In genomic region chr20:34111712-34112599, GRCh38 we compare ENCODE assay signal across 8 cellular contexts. TPM values are rescaled to one million over a fixed set of nuclear protein-coding genes. Genes with fewer than 3 reads are reported as not detected.
DNase-seq lines count a peak whose midpoint lies in the region; ATAC-seq, FAIRE-seq and TF ChIP-seq lines count a peak whose summit lies in the region.

Gene EIF2S2, minus strand, starts transcription at chr20:34112243. Its CDS starts 133 bp downstream, at chr20:34112110.

- DNase-seq in NCI-H187 treated with DMSO at 0.1 percent for 48 hours (lab: John Stamatoyannopoulos, UW) (peak; percentile 86), anterior cingulate cortex (lab: John Stamatoyannopoulos, UW) (peak; percentile 59 to 97 (median 93)), right atrium auricular region (ENCODE audit: low spot score) (peak; percentile 98), psoas muscle (peak; percentile 94 to 98), urothelium cell line (ENCODE audit: low spot score) (peak; percentile 99)

- H3K4me3 ChIP-seq in right atrium auricular region (peak within 1 kb of the TSS; percentile 76 to 98), psoas muscle (peak within 1 kb of the TSS; percentile 99)

- H3K4me1 ChIP-seq in right atrium auricular region (peaks cover 0 to 35% of the 10 kb centered on the region in 2 donors), psoas muscle (peaks cover 33% of the 10 kb centered on the region)

- no peaks in the 10 kb centered on the region for H3K36me3 ChIP-seq in right atrium auricular region
- H3K36me3 ChIP-seq in psoas muscle (ENCODE audit: insufficient read depth in 1 of 2, low read depth in 1 of 2): peaks cover 0 to 14% of the 10 kb centered on the region in 2 donors

- WGBS in psoas muscle, 3 donors: 0% methylated on average over 77 to 81 of the region's 81 CpGs

- TF ChIP-seq CTCF in right atrium auricular region (IDR thresholded peaks at IDR 0.05) (no peak), psoas muscle (IDR thresholded peaks at IDR 0.05) (no peak)

- peak; percentile 78 for ATAC-seq in GM18499 (IDR thresholded peaks at IDR 0.05; ENCODE audit: insufficient read depth, unreplicated experiment)
- ATAC-seq in HG02943 (IDR thresholded peaks at IDR 0.05; ENCODE audit: low read depth, unreplicated experiment): peak; percentile 88
- ATAC-seq in psoas muscle: peak; percentile 95 to 97 (median 95)

- H3K9me3 ChIP-seq in right atrium auricular region (no peaks in the 10 kb centered on the region), psoas muscle (no peaks in the 10 kb centered on the region)

- peak; percentile 85 for FAIRE-seq in urothelium cell line (lab: Jason Lieb, UNC)

- intact Hi-C loops in T-helper 2 cell treated with Interferon-gamma antibody and Interleukin-4, amounts not matched to agents 100 ng/mL and 5 ng/mL, for 36 hours (cut with micrococcal nuclease): loop anchor here (1.0 to 5.0 kb wide), 4 partner anchors 119 to 425 kb away; partner anchors contain the start of genes CHMP4B, E2F1, ITCH and RALY
- intact Hi-C loops in psoas muscle (cut with DNase I): loop anchor here in 1 of 2 donors (1.0 to 2.0 kb wide), 2 partner anchors 118 to 301 kb away; partner anchors contain the start of gene CHMP4B

- H3K27ac ChIP-seq in right atrium auricular region (peak within 1 kb of the TSS; percentile 93 to 98), psoas muscle (peak within 1 kb of the TSS; percentile 99)

- H3K27me3 ChIP-seq in right atrium auricular region (no peaks in the 10 kb centered on the region), psoas muscle (ENCODE audit: insufficient read depth in 3 of 3, low read length in 2 of 3) (no peaks in the 10 kb centered on the region)

RNA-seq across cellular contexts. Expression of gene EIF2S2, which starts in this region (rescaled TPM):
- 72.9 and 74.2 TPM in 2 replicates for total RNA-seq in T-helper 2 cell treated with Interferon-gamma antibody and Interleukin-4, amounts not matched to agents 100 ng/mL and 5 ng/mL, for 36 hours
- 10 to 100 TPM; 35.1 to 35.6 TPM for total RNA-seq in right atrium auricular region
- 10 to 100 TPM; 49.4 to 88.9 (median 82.8) TPM for total RNA-seq in psoas muscle
- 100 to 1,000 TPM in 2 of 3 donors, 10 to 100 TPM in 1; 95.8 to 219 (median 192) TPM for polyA plus RNA-seq in psoas muscle

Comparison
In these comparisons a context has a peak if more than half of its experiments do, and no peak if none do; other contexts are left out.
1. Peak in every context shown above with its lines: DNase-seq, ATAC-seq, H3K4me3 ChIP-seq and H3K27ac ChIP-seq.